1 cellular context compared by ENCODE assay signal in the genomic region with DNA sequence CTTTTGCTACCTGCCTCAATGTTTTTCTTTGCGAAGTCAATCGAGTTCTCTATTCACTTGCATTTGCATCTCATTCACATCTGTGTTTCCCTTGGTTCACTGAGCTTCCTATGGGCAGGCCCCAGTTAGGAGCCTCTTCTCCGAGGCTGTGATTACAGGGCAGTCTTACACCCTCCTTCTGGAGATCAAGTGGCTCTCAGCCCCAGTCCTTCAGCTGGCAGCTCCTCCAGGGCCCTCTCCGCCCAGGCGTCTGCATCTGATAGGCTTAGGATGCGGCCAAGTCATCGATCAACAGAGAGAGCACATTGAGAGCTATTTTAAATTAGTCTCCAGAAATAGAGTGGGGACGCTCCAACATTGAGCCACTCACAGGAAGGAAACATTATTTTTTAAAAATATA.
A peak's percentile ranks its signal among the peaks of the same experiment; 100 is the strongest.
TF ChIP-seq lines count a peak whose summit lies in the region.

No MANE protein-coding gene starts in this region.

TF ChIP-seq in GM23338, 12 proteins besides CTCF, POLR2A, EP300 and RAD21:
- peak; percentile 68 for TF ChIP-seq ZNF462 (CRISPR knock-in tag; IDR thresholded peaks at IDR 0.05)
- TF ChIP-seq, protein P1, sequence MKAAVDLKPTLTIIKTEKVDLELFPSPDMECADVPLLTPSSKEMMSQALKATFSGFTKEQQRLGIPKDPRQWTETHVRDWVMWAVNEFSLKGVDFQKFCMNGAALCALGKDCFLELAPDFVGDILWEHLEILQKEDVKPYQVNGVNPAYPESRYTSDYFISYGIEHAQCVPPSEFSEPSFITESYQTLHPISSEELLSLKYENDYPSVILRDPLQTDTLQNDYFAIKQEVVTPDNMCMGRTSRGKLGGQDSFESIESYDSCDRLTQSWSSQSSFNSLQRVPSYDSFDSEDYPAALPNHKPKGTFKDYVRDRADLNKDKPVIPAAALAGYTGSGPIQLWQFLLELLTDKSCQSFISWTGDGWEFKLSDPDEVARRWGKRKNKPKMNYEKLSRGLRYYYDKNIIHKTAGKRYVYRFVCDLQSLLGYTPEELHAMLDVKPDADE (IDR thresholded peaks at IDR 0.05), result no peak
